In genomic region chr1:91736999-91737615, GRCh38 we compare ENCODE assay signal across 10 cellular contexts.
DNase-seq lines count a peak whose midpoint lies in the region; ATAC-seq and TF ChIP-seq lines count a peak whose summit lies in the region.
"Had no signal": no experiment of that assay in that cellular context is flagged by ENCODE, and none has a peak within 500 bp of the region (broad histone marks: within the 10 kb centered on the region; RNA-seq: fewer than 3 reads in every experiment).

No MANE protein-coding gene starts in this region.

- H3K27me3 ChIP-seq in adipocyte (replicated peaks; ENCODE audit: control insufficient read depth, insufficient read depth, low read length) (no peaks in the 10 kb centered on the region), psoas muscle (ENCODE audit: insufficient read depth in 3 of 3, low read length in 2 of 3) (no peaks in the 10 kb centered on the region)

- H3K4me1 ChIP-seq in adipocyte (ENCODE audit: control insufficient read depth, insufficient read depth, low read length) (peaks cover 59% of the 10 kb centered on the region), psoas muscle (peaks cover 22% of the 10 kb centered on the region)

- TF ChIP-seq CTCF in psoas muscle (IDR thresholded peaks at IDR 0.05): no peak

- ATAC-seq in psoas muscle (peak; percentile 78 to 89 (median 86)), GM21529 (IDR thresholded peaks at IDR 0.05; ENCODE audit: unreplicated experiment) (no peak)
- ATAC-seq: stimulated activated effector memory CD8-positive, alpha-beta T cell treated with anti-CD3 and anti-CD28 coated beads, Interleukin-12 subunit alpha, Interleukin-12 subunit beta, amount 100 ng/mL, for 72 hours had no signal

- H3K9me3 ChIP-seq in adipocyte (ENCODE audit: control insufficient read depth, low read length) (no peaks in the 10 kb centered on the region), psoas muscle (no peaks in the 10 kb centered on the region)

- intact Hi-C loops in cardiac septum (cut with DNase I) (no loop called here), psoas muscle (cut with DNase I) (no loop called here)

- H3K27ac ChIP-seq in psoas muscle: peak overlapping the region; percentile 57

- H3K36me3 ChIP-seq in adipocyte (ENCODE audit: control insufficient read depth, insufficient read depth, low read length, severe bottlenecking): peaks cover 48% of the 10 kb centered on the region
- peaks cover 0 to 2% of the 10 kb centered on the region in 2 donors for H3K36me3 ChIP-seq in psoas muscle (ENCODE audit: insufficient read depth in 1 of 2, low read depth in 1 of 2)

- H3K4me3 ChIP-seq in adipocyte (ENCODE audit: low read length) (peak overlapping the region; percentile 69), psoas muscle (no peak overlapping the region)

- peak; percentile 94 for DNase-seq in ELF-1 (ENCODE audit: low read depth, low spot score)
- peak; percentile 93 for DNase-seq in adipocyte (ENCODE audit: low read depth)
- peak; percentile 47 for DNase-seq in cardiac septum (ENCODE audit: low spot score)
- DNase-seq in psoas muscle: peak in 1 of 2 donors; percentile 59
- no peak for DNase-seq in GM19240 (ENCODE audit: insufficient read length, low spot score)
- DNase-seq in NCI-H1417 (lab: John Stamatoyannopoulos, UW): no peak
- no peak for DNase-seq in DMS53 (lab: John Stamatoyannopoulos, UW)
- DNase-seq: activated CD4-positive, alpha-beta T cell treated with anti-CD3 and anti-CD28 coated beads for 4 hours had no signal

- WGBS in psoas muscle, 3 donors: 42 to 45% (median 44%) methylated on average over 8 of the region's 8 CpGs

- peak overlapping the region; percentile 77 for H3K9ac ChIP-seq in adipocyte (ENCODE audit: low read length)

Comparison
In these comparisons a context has a peak if more than half of its experiments do, and no peak if none do; other contexts are left out.
1. DNase-seq: peak in ELF-1 (single experiment), adipocyte (single experiment) and cardiac septum (single experiment); none in GM19240 (single experiment), NCI-H1417 (0 of 3) and DMS53 (single experiment).